13 cellular contexts compared by ENCODE assay signal in the genomic region with DNA sequence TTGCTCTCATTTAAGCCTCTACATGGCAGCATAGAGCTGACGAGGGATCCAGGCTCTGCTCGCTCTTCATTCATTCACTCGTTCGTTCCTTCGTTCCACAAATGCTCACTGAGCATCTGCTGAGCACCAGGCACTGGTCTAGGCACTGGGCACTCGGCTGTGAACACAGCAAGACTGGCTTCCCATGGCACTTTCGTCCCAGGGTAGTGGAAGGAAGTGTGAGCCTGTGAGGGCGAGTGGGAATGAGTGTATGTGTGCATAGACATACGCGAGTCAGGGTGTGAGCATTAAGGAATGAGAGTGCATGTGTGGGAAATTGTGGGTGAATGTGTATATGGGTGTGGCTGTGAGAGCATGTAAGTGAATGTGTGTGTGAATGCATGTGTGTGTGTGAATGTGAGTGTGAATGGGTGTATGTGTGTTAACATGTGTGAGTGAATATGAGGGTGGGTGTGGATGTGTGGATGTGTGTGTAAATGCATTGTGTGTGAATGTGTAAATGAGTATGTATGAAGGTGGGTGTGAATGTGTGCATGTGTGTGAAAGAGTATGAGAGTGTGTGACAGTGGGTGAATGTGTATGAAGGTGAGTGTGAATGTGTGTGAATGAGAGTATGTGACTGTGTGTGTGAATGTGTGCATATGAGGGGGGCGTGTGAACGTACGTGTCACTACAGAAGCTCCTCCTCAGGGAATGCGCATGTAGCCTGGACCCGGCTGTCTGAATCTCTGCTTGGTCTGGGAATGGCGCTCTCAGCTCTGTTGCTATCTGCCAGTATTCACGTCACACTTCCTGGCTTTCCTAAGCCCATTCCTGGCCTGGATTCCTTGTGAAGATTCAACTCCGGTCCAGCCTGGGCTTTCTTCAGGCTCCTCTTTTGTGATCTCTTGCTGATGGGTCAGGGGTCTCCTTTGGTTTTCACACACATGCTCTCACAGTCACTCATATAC. TPM values are rescaled to one million over a fixed set of nuclear protein-coding genes. Genes with fewer than 3 reads are reported as not detected.
DNase-seq lines count a peak whose midpoint lies in the region; ATAC-seq, FAIRE-seq and TF ChIP-seq lines count a peak whose summit lies in the region.
"Had no signal": no experiment of that assay in that cellular context is flagged by ENCODE, and none has a peak within 500 bp of the region (broad histone marks: within the 10 kb centered on the region; RNA-seq: fewer than 3 reads in every experiment).

No MANE protein-coding gene starts in this region.

- H3K27ac Mint-ChIP-seq in stimulated activated naive B cell treated with anti-CD40 and anti-IgM and Interleukin-4, amounts not matched to agents 10 μg/mL and 1 μg/mL and 100 μg/mL, for 72 hours: no peak overlapping the region
- H3K27ac Mint-ChIP-seq: activated naive CD8-positive, alpha-beta T cell treated with anti-CD3 and anti-CD28 coated beads, Interleukin-2, amount 10 ng/mL, durations not matched to agents 7 days and 5 days; B cell had no signal

- no peaks in the 10 kb centered on the region for H3K9me3 Mint-ChIP-seq in stimulated activated naive B cell treated with anti-CD40 and anti-IgM and Interleukin-4, amounts not matched to agents 10 μg/mL and 1 μg/mL and 100 μg/mL, for 72 hours
- H3K9me3 Mint-ChIP-seq: activated naive CD8-positive, alpha-beta T cell treated with anti-CD3 and anti-CD28 coated beads, Interleukin-2, amount 10 ng/mL, durations not matched to agents 7 days and 5 days had no signal

- no peak overlapping the region for H3K4me3 Mint-ChIP-seq in stimulated activated naive B cell treated with anti-CD40 and anti-IgM and Interleukin-4, amounts not matched to agents 10 μg/mL and 1 μg/mL and 100 μg/mL, for 72 hours
- H3K4me3 Mint-ChIP-seq: activated naive CD8-positive, alpha-beta T cell treated with anti-CD3 and anti-CD28 coated beads, Interleukin-2, amount 10 ng/mL, durations not matched to agents 7 days and 5 days; B cell had no signal

- TF ChIP-seq CTCF in astrocyte of the spinal cord (IDR thresholded peaks at IDR 0.05; ENCODE audit: low read depth, low read length): no peak

- FAIRE-seq in urothelium cell line (lab: Jason Lieb, UNC): peak; percentile 87
- FAIRE-seq: colon had no signal

- intact Hi-C loops in cardiac septum (cut with DNase I) (no loop called here), left ventricle myocardium superior (cut with micrococcal nuclease) (no loop called here), left cardiac atrium (cut with DNase I) (no loop called here)

- no peaks in the 10 kb centered on the region for H3K36me3 Mint-ChIP-seq in stimulated activated naive B cell treated with anti-CD40 and anti-IgM and Interleukin-4, amounts not matched to agents 10 μg/mL and 1 μg/mL and 100 μg/mL, for 72 hours
- H3K36me3 Mint-ChIP-seq: activated naive CD8-positive, alpha-beta T cell treated with anti-CD3 and anti-CD28 coated beads, Interleukin-2, amount 10 ng/mL, durations not matched to agents 7 days and 5 days had no signal

- peaks cover 0 to 10% of the 10 kb centered on the region in 2 donors for H3K27me3 Mint-ChIP-seq in stimulated activated naive B cell treated with anti-CD40 and anti-IgM and Interleukin-4, amounts not matched to agents 10 μg/mL and 1 μg/mL and 100 μg/mL, for 72 hours
- H3K27me3 Mint-ChIP-seq: activated naive CD8-positive, alpha-beta T cell treated with anti-CD3 and anti-CD28 coated beads, Interleukin-2, amount 10 ng/mL, durations not matched to agents 7 days and 5 days had no signal

- peak; percentile 61 for DNase-seq in cardiac septum (ENCODE audit: low spot score)
- DNase-seq in left ventricle myocardium superior: no peak
- DNase-seq in astrocyte of the spinal cord (ENCODE audit: low read depth, low spot score): peak; percentile 37
- DNase-seq in left cardiac atrium: no peak
- no peak for DNase-seq in urothelium cell line (ENCODE audit: low spot score)
- no peak for DNase-seq in stimulated activated naive B cell treated with anti-CD40 and anti-IgM and Interleukin-4, amounts not matched to agents 10 μg/mL and 1 μg/mL and 100 μg/mL, for 72 hours
- no peak for DNase-seq in Ammon's horn (ENCODE audit: low spot score)
- no peak for DNase-seq in stimulated activated CD4-positive, alpha-beta T cell treated with anti-CD3 and anti-CD28 coated beads, Interleukin-1b, Interleukin-23, amount 100 ng/mL, for 48 hours
- DNase-seq: activated naive CD8-positive, alpha-beta T cell treated with anti-CD3 and anti-CD28 coated beads, Interleukin-2, amount 10 ng/mL, durations not matched to agents 7 days and 5 days; occipital lobe had no signal

- peaks cover 4 to 5% of the 10 kb centered on the region in 2 donors for H3K4me1 Mint-ChIP-seq in stimulated activated naive B cell treated with anti-CD40 and anti-IgM and Interleukin-4, amounts not matched to agents 10 μg/mL and 1 μg/mL and 100 μg/mL, for 72 hours
- H3K4me1 Mint-ChIP-seq: activated naive CD8-positive, alpha-beta T cell treated with anti-CD3 and anti-CD28 coated beads, Interleukin-2, amount 10 ng/mL, durations not matched to agents 7 days and 5 days; B cell had no signal

- no peak for ATAC-seq in left ventricle myocardium superior
- ATAC-seq in left cardiac atrium: peak; percentile 51 to 71
- no peak for ATAC-seq in stimulated activated naive B cell treated with anti-CD40 and anti-IgM and Interleukin-4, amounts not matched to agents 10 μg/mL and 1 μg/mL and 100 μg/mL, for 72 hours (replicated peaks)

- H3K4me3 ChIP-seq in astrocyte of the spinal cord (ENCODE audit: low read depth, low read length): no peak overlapping the region
- H3K4me3 ChIP-seq: tibial nerve had no signal

- in situ Hi-C loops in astrocyte of the spinal cord (cut with HindIII; ENCODE audit: low sequenced_read_pairs): no loop called here

RNA-seq across cellular contexts. Expression of a gene that starts 28.8 kb away (rescaled TPM):
- total RNA-seq in cardiac septum (1.1 TPM), left ventricle myocardium superior (1.3 TPM), left cardiac atrium (1 to 10 TPM in 1 of 2 donors, under 1 TPM in 1; 0.77 to 1.2 TPM)

Comparison
In these comparisons a context has a peak if more than half of its experiments do, and no peak if none do; other contexts are left out.
1. DNase-seq: peak in cardiac septum (single experiment) and astrocyte of the spinal cord (single experiment); none in left ventricle myocardium superior (single experiment), left cardiac atrium (single experiment), urothelium cell line (single experiment), stimulated activated naive B cell treated with anti-CD40 and anti-IgM and Interleukin-4, amounts not matched to agents 10 μg/mL and 1 μg/mL and 100 μg/mL, for 72 hours (single experiment), Ammon's horn (single experiment) and stimulated activated CD4-positive, alpha-beta T cell treated with anti-CD3 and anti-CD28 coated beads, Interleukin-1b, Interleukin-23, amount 100 ng/mL, for 48 hours (single experiment).
2. ATAC-seq: peak in left cardiac atrium (2 of 2); none in left ventricle myocardium superior (single experiment) and stimulated activated naive B cell treated with anti-CD40 and anti-IgM and Interleukin-4, amounts not matched to agents 10 μg/mL and 1 μg/mL and 100 μg/mL, for 72 hours (0 of 2).